ENCODE assay signal across 20 cellular contexts in the genomic region with DNA sequence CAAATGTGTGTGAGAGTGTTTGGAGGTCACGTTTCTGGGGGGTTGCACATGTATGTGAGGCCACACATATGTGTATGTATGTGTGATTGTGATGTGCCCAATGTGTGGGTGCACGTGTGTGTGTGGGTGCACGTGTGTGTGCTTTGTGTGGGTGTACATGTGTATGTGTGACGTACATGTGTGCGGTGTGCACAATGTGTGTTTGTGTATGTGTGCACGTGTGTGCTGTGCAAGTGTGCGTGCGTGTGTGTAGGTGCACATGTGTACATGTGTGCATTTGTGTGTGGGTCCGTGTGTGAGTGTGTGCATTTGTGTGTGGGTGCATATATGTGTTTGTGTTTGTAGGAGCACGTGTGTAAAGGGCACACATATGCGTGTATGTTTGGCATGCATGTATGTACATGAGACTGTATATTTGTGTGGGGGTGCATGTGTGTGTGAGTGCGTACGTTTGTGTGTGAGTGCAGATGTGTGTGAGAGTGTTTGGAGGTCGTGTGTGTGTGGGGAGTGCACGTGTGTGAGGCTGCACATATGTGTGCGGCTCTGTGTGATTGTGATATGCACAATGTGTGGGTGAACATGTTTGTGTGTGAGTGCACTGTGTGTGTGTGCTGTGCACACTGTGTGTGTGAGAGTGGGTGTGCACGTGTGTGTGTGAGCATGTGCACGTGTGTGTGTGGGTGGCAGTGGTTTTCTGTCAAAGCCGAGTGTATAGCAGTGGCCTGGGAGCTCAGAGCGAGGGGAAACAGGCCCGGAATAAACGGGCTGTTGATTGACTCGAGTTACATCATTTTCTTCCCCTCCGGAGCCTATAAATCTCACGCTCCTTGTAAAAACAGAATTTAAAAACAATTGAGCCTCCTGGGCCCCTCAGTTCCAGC.
"Had no signal": no experiment of that assay in that cellular context is flagged by ENCODE, and none has a peak within 500 bp of the region (broad histone marks: within the 10 kb centered on the region; RNA-seq: fewer than 3 reads in every experiment).

No MANE protein-coding gene starts in this region.

- ATAC-seq: activated CD4-positive, alpha-beta T cell treated with anti-CD3 and anti-CD28 coated beads for 36 hours; activated CD8-positive, alpha-beta T cell treated with anti-CD3 and anti-CD28 coated beads for 36 hours; activated T-cell treated with anti-CD3 and anti-CD28 coated beads, Interleukin-2, amount 50 U/mL, for 72 hours; foreskin keratinocyte; left cardiac atrium; natural killer cell treated with Interleukin-12 subunit alpha and Interleukin-12 subunit beta and Interleukin-15 and Interleukin-18, amount 100 ng/mL, for 72 hours; stimulated activated naive CD8-positive, alpha-beta T cell treated with anti-CD3 and anti-CD28 coated beads, Interleukin-15, Interleukin-2, amounts not matched to agents 100 U/mL and 50 U/mL, for 24 hours had no signal

- H3K27me3 ChIP-seq: foreskin keratinocyte had no signal

- H3K9me3 ChIP-seq: esophagus muscularis mucosa, suprapubic skin, upper lobe of left lung had no signal

- DNase-seq: activated CD4-positive, alpha-beta T cell treated with anti-CD3 and anti-CD28 coated beads for 36 hours; activated CD8-positive, alpha-beta memory T cell treated with anti-CD3 and anti-CD28 coated beads, Interleukin-2, amount 50 U/mL, for 4 hours; activated CD8-positive, alpha-beta T cell treated with anti-CD3 and anti-CD28 coated beads for 36 hours; activated gamma-delta T cell treated with Interleukin-2 at 50 U/mL for 16 hours; activated naive CD8-positive, alpha-beta T cell treated with anti-CD3 and anti-CD28 coated beads for 36 hours; activated T-cell treated with anti-CD3 and anti-CD28 coated beads, Interleukin-2, amount 50 U/mL, for 72 hours; anterior cingulate cortex; dorsolateral prefrontal cortex; foreskin keratinocyte; left cardiac atrium; occipital lobe; stimulated activated CD4-positive, alpha-beta T cell treated with anti-CD3 and anti-CD28 coated beads, Interleukin-4, amount 100 ng/mL, for 1 hour; stimulated activated CD8-positive, alpha-beta memory T cell treated with anti-CD3 and anti-CD28 coated beads, Interleukin-4, amount 100 ng/mL, for 48 hours; stimulated activated naive CD8-positive, alpha-beta T cell treated with anti-CD3 and anti-CD28 coated beads, Interleukin-15, Interleukin-2, amounts not matched to agents 100 U/mL and 50 U/mL, for 24 hours; T1000 had no signal

- H3K27ac ChIP-seq: esophagus muscularis mucosa, foreskin keratinocyte, suprapubic skin, upper lobe of left lung, VCaP had no signal

- H3K4me3 ChIP-seq: dorsolateral prefrontal cortex, esophagus muscularis mucosa, suprapubic skin, upper lobe of left lung had no signal

- H3K4me1 ChIP-seq: foreskin keratinocyte had no signal

- H3K36me3 ChIP-seq: esophagus muscularis mucosa, suprapubic skin, upper lobe of left lung had no signal
